9 cellular contexts compared by ENCODE assay signal in genomic region chr15:94243003-94243402, GRCh38. TPM values are rescaled to one million over a fixed set of nuclear protein-coding genes. Genes with fewer than 3 reads are reported as not detected.
DNase-seq lines count a peak whose midpoint lies in the region; ATAC-seq, FAIRE-seq and TF ChIP-seq lines count a peak whose summit lies in the region.
"Not testable (repeated sequence)": the region's sequence is repeated elsewhere in the genome, so short reads cannot be mapped to it uniquely, and the experiment has no call there.
"Had no signal": no experiment of that assay in that cellular context is flagged by ENCODE, and none has a peak within 500 bp of the region (broad histone marks: within the 10 kb centered on the region; RNA-seq: fewer than 3 reads in every experiment).

No MANE protein-coding gene starts in this region.

- H3K9me1 ChIP-seq in K562 (ENCODE audit: control insufficient read depth, insufficient read depth, low read length), result not testable (repeated sequence)

- BruUV-seq in K562 (replicated peaks; lab: Mats Ljungman, UMichigan), result not testable (repeated sequence)

- not testable (repeated sequence) for TF ChIP-seq EP300 in K562 (IDR thresholded peaks at IDR 0.05; ENCODE audit: low read length)

- not testable (repeated sequence) for H2AFZ ChIP-seq in K562 (ENCODE audit: low read depth, low read length)

- H3K9ac ChIP-seq in K562 (ENCODE audit: insufficient read depth in 1 of 2, low read depth in 2 of 2, low read length in 2 of 2), result not testable (repeated sequence)

- not testable (repeated sequence) for H3K4me3 ChIP-seq in K562; pancreas; small intestine (ENCODE audit: low read depth in 1 of 2, low read length in 2 of 2)

- CTCF ChIA-PET in K562 (lab: Yijun Ruan, JAX; ENCODE audit: low intra/inter-chr PET ratio), result not testable (repeated sequence)

- WGBS in K562 (ENCODE audit: insufficient coverage, low coverage, missing lambda C conversion rate), result 82% methylated on average over 31 of the region's 33 CpGs
- 95 to 97% methylated on average over 33 of the region's 33 CpGs for WGBS in pancreas, 2 donors
- 98% methylated on average over 33 of the region's 33 CpGs for WGBS in small intestine, 3 donors

- not testable (repeated sequence) for H3K27ac ChIP-seq in K562 (ENCODE audit: extremely low read depth, low read depth, low read length); pancreas; small intestine (ENCODE audit: low read depth in 1 of 2, low read length in 1 of 2)

- not testable (repeated sequence) for H3K9me3 ChIP-seq in K562 (replicated peaks; ENCODE audit: control insufficient read depth, insufficient read depth, low read depth, low read length); pancreas; small intestine (ENCODE audit: control insufficient read depth, low read depth)

- not testable (repeated sequence) for H3K79me2 ChIP-seq in K562 (ENCODE audit: control insufficient read depth, insufficient read depth, low read length)

- ATAC-seq in K562, pancreas: not testable (repeated sequence)

- not testable (repeated sequence) for H4K20me1 ChIP-seq in K562 (replicated peaks; ENCODE audit: control insufficient read depth, insufficient read depth, low read length)

- in situ Hi-C loops in K562 (cut with MboI), result not testable (repeated sequence)

- peak; percentile 85 for FAIRE-seq in GM12891 (lab: Jason Lieb, UNC)
- peak; percentile 74 for FAIRE-seq in GM12892 (lab: Jason Lieb, UNC)
- FAIRE-seq in GM19239 (lab: Jason Lieb, UNC), result peak; percentile 74
- FAIRE-seq in K562 (lab: Jason Lieb, UNC), result not testable (repeated sequence)
- FAIRE-seq in endometrium (lab: Jason Lieb, UNC), result peak; percentile 50
- peak; percentile 91 for FAIRE-seq in pancreas (lab: Jason Lieb, UNC)
- peak; percentile 68 for FAIRE-seq in small intestine (lab: Jason Lieb, UNC)

- TF ChIP-seq RAD21 in K562 (CRISPR knock-in tag; conservative IDR thresholded peaks at IDR 0.05 in 1 of 2, IDR thresholded peaks at IDR 0.05 in 1 of 2), result not testable (repeated sequence)

- TF ChIP-seq POLR2A in GM12891 (IDR thresholded peaks at IDR 0.05; ENCODE audit: low read depth, low read length); GM12892 (IDR thresholded peaks at IDR 0.05; ENCODE audit: low read depth, low read length); K562 (conservative IDR thresholded peaks at IDR 0.05): not testable (repeated sequence)

- not testable (repeated sequence) for H3K36me3 ChIP-seq in K562 (ENCODE audit: control insufficient read depth, insufficient read depth, low read length); pancreas; small intestine (ENCODE audit: control insufficient read depth in 2 of 2, insufficient read depth in 2 of 2, low read length in 2 of 2)

- not testable (repeated sequence) for DNase-seq in GM12891 (ENCODE audit: insufficient read length, low spot score); GM12892 (ENCODE audit: insufficient read length); GM19239 (ENCODE audit: insufficient read length, low spot score); K562 (ENCODE audit: extremely low read depth in 1 of 4, low spot score in 3 of 4); pancreas; small intestine

- TF ChIP-seq CTCF in K562 (IDR thresholded peaks at IDR 0.05 in 2 of 3, conservative IDR thresholded peaks at IDR 0.05 in 1 of 3; ENCODE audit: insufficient read depth in 2 of 3, low read depth in 1 of 3, low read length in 3 of 3); pancreas (IDR thresholded peaks at IDR 0.05): not testable (repeated sequence)

- H3K4me1 ChIP-seq in K562 (replicated peaks in 1 of 2; ENCODE audit: control insufficient read depth in 2 of 2, insufficient read depth in 2 of 2, low read length in 2 of 2), result not testable (repeated sequence)
- H3K4me1 ChIP-seq in pancreas, result peaks cover 17 to 25% (median 18%) of the 10 kb centered on the region in 3 donors
- peaks cover 5 to 12% of the 10 kb centered on the region in 2 donors for H3K4me1 ChIP-seq in small intestine (ENCODE audit: control insufficient read depth in 2 of 2, insufficient read depth in 1 of 2, low read depth in 1 of 2, low read length in 1 of 2)

- intact Hi-C loops in K562 (cut with micrococcal nuclease); pancreas (cut with DNase I): not testable (repeated sequence)

- not testable (repeated sequence) for H3K4me2 ChIP-seq in K562 (ENCODE audit: insufficient read depth, low read length)

- POLR2A ChIA-PET in K562 (lab: Yijun Ruan, JAX), result not testable (repeated sequence)

- not testable (repeated sequence) for H3K27me3 ChIP-seq in K562 (ENCODE audit: control insufficient read depth in 2 of 2, insufficient read depth in 2 of 2, low read length in 2 of 2); pancreas; small intestine (ENCODE audit: control insufficient read depth in 2 of 2, insufficient read depth in 2 of 2, low read length in 2 of 2)

TF ChIP-seq in K562, 482 proteins besides CTCF, POLR2A, EP300 and RAD21 (continues in another document):
- TF ChIP-seq HOXB6 (CRISPR knock-in tag; IDR thresholded peaks at IDR 0.05; ENCODE audit: borderline replicate concordance), result 0 out of 2 replicates have a peak, but pooled peaks have one; percentile 64
- TF ChIP-seq MTF1 (CRISPR knock-in tag; IDR thresholded peaks at IDR 0.05; ENCODE audit: borderline replicate concordance), result 0 out of 2 replicates have a peak, but pooled peaks have one; percentile 41
- TF ChIP-seq, protein P1, sequence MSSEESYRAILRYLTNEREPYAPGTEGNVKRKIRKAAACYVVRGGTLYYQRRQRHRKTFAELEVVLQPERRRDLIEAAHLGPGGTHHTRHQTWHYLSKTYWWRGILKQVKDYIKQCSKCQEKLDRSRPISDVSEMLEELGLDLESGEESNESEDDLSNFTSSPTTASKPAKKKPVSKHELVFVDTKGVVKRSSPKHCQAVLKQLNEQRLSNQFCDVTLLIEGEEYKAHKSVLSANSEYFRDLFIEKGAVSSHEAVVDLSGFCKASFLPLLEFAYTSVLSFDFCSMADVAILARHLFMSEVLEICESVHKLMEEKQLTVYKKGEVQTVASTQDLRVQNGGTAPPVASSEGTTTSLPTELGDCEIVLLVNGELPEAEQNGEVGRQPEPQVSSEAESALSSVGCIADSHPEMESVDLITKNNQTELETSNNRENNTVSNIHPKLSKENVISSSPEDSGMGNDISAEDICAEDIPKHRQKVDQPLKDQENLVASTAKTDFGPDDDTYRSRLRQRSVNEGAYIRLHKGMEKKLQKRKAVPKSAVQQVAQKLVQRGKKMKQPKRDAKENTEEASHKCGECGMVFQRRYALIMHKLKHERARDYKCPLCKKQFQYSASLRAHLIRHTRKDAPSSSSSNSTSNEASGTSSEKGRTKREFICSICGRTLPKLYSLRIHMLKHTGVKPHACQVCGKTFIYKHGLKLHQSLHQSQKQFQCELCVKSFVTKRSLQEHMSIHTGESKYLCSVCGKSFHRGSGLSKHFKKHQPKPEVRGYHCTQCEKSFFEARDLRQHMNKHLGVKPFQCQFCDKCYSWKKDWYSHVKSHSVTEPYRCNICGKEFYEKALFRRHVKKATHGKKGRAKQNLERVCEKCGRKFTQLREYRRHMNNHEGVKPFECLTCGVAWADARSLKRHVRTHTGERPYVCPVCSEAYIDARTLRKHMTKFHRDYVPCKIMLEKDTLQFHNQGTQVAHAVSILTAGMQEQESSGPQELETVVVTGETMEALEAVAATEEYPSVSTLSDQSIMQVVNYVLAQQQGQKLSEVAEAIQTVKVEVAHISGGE (CRISPR knock-in tag; IDR thresholded peaks at IDR 0.05), result peak in 1 of 3 experiments; percentile 32; a peak in 1 of 6 replicates
- 0 out of 2 replicates have a peak, but pooled peaks have one; percentile 58 for TF ChIP-seq ZNF140 (CRISPR knock-in tag; IDR thresholded peaks at IDR 0.05)
- TF ChIP-seq NFIX (CRISPR knock-in tag; IDR thresholded peaks at IDR 0.05; ENCODE audit: low read depth), result peak; percentile 33; the same call in 1 of the 2 replicates
- TF ChIP-seq, protein P2, sequence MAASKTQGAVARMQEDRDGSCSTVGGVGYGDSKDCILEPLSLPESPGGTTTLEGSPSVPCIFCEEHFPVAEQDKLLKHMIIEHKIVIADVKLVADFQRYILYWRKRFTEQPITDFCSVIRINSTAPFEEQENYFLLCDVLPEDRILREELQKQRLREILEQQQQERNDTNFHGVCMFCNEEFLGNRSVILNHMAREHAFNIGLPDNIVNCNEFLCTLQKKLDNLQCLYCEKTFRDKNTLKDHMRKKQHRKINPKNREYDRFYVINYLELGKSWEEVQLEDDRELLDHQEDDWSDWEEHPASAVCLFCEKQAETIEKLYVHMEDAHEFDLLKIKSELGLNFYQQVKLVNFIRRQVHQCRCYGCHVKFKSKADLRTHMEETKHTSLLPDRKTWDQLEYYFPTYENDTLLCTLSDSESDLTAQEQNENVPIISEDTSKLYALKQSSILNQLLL (CRISPR knock-in tag; IDR thresholded peaks at IDR 0.05; ENCODE audit: borderline replicate concordance), result peak; percentile 94; the same call in 1 of the 2 replicates
- peak; percentile 74; the same call in 1 of the 2 replicates for TF ChIP-seq GABPB2 (CRISPR knock-in tag; conservative IDR thresholded peaks at IDR 0.05)

RNA-seq across cellular contexts. Expression of gene MCTP2, which starts 11.6 kb away (rescaled TPM):
- 0.32 TPM for polyA plus RNA-seq in GM12891 (2012; ENCODE audit: low read depth, missing spikeins)
- polyA plus RNA-seq in GM12892 (2012; ENCODE audit: missing spikeins), result 0.32 TPM
- total RNA-seq in K562 (2011; cell fraction: chromatin; rRNA removed; ENCODE audit: low replicate concordance), result not detected in 2 replicates
- not detected in 2 replicates for total RNA-seq in K562 (2011; cell fraction: nucleolus; rRNA removed)
- not detected in 2 replicates for total RNA-seq in K562 (2011; cell fraction: nucleoplasm; rRNA removed)
- not detected in 2 replicates for total RNA-seq in K562 (2014; rRNA removed)
- not detected in 2 replicates for total RNA-seq in K562 (2014; rRNA removed; fragmentation: Illumina TruSeq; extraction: Trizol)
- total RNA-seq in K562 (2015; rRNA removed; fragmentation: Illumina TruSeq; extraction: Trizol), result 0.04 TPM in 1 of 2 replicates, not detected in the other
- total RNA-seq in K562 (2021), result 0.07 TPM in 2 replicates
- polyA plus RNA-seq in K562 (2011; rRNA removed), result not detected in 2 replicates
- not detected in 2 replicates for polyA plus RNA-seq in K562 (2011; cell fraction: cytosol; rRNA removed)
- not detected in 2 replicates for polyA plus RNA-seq in K562 (2011; cell fraction: nucleus; rRNA removed)
- polyA plus RNA-seq in K562 (2012), result not detected in 2 replicates
- polyA plus RNA-seq in K562 (2014; fragmentation: Illumina TruSeq; extraction: Trizol), result not detected in 2 replicates
- polyA plus RNA-seq in K562 (2014; fragmentation: Nextera tagmentation; extraction: Ambion mirVana), result not detected
- not detected in 2 replicates for polyA plus RNA-seq in K562 (2014; rRNA removed)
- not detected in 2 replicates for polyA minus RNA-seq in K562 (2011; rRNA and poly(A)+ RNA removed)
- not detected in 2 replicates for polyA minus RNA-seq in K562 (2011; cell fraction: cytosol; rRNA and poly(A)+ RNA removed)
- not detected in 2 replicates for polyA minus RNA-seq in K562 (2011; cell fraction: nucleus; rRNA and poly(A)+ RNA removed)
- total RNA-seq in pancreas, result 10 to 100 TPM; 13.0 to 21.4 (median 15.0) TPM
- 1 to 10 TPM; 3.7 to 5.6 TPM for polyA plus RNA-seq in pancreas
- 1 to 10 TPM; 4.1 to 6.9 (median 4.3) TPM for polyA plus RNA-seq in small intestine
- total RNA-seq: A172 had no signal
- polyA plus RNA-seq: A549 had no signal

Comparison
In these comparisons a context has a peak if more than half of its experiments do, and no peak if none do; other contexts are left out.
1. RNA of gene MCTP2, which starts 11.6 kb away (polyA plus RNA-seq): 3.7 to 5.6 TPM in pancreas and 4.1 to 6.9 TPM in small intestine; not detected in K562; every median in the first group is over 4 times any median in the second.